In the genomic region with DNA sequence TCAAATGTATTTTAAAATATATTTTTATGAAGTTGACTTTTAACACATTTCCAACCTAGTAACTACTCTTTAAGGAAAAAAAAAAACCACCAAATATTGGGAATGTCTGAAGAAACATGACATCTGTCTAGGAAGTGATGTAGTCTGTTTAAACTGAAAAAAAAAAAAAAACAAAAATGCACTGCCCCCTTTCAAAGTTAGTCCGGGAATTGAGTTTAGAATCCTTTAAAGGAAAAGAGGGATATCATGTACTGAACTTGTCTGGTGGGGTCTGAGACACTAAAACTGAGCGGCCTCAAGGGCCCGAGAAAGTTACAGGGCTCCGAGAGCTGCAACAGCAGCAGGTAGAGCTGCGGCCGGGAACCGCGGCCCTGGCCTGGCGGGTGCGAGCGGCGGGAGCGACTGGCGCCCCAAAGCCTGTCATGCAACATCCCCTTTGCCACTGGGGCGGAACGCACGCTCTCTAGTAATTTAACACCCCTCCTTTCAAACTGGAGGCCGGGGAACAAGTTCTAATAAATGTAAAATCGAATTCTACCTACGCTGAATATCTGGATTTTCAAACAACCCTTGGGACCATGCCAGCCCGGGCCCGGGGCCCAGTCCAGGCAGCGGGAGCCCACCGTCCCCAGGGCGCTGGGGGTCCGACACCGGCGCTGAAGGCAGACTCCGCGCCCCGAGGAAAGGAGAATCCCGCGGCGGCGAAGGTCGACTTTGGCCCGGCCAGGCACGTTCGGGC, we compare ENCODE assay signal across 1 cellular context.
TF ChIP-seq lines count a peak whose summit lies in the region.

No MANE protein-coding gene starts in this region.

TF ChIP-seq in HepG2, 621 proteins besides CTCF, POLR2A, EP300 and RAD21 (continued from another document):
- TF ChIP-seq, protein P1, sequence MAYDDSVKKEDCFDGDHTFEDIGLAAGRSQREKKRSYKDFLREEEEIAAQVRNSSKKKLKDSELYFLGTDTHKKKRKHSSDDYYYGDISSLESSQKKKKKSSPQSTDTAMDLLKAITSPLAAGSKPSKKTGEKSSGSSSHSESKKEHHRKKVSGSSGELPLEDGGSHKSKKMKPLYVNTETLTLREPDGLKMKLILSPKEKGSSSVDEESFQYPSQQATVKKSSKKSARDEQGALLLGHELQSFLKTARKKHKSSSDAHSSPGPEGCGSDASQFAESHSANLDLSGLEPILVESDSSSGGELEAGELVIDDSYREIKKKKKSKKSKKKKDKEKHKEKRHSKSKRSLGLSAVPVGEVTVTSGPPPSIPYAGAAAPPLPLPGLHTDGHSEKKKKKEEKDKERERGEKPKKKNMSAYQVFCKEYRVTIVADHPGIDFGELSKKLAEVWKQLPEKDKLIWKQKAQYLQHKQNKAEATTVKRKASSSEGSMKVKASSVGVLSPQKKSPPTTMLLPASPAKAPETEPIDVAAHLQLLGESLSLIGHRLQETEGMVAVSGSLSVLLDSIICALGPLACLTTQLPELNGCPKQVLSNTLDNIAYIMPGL (CRISPR knock-in tag; IDR thresholded peaks at IDR 0.05; ENCODE audit: borderline replicate concordance in 1 of 2, low read depth in 1 of 2), result peak in 1 of 2 experiments; percentile 49; a peak in 1 of 4 replicates
- TF ChIP-seq HINFP (CRISPR knock-in tag; IDR thresholded peaks at IDR 0.05; ENCODE audit: low read depth) (no peak), PTBP1 (IDR thresholded peaks at IDR 0.05; ENCODE audit: low read depth, low read length, poor library complexity, severe bottlenecking) (no peak), NR2F1 (CRISPR knock-in tag; IDR thresholded peaks at IDR 0.05) (no peak), ZNF543 (CRISPR knock-in tag; IDR thresholded peaks at IDR 0.05) (peak; percentile 55), KMT2B (CRISPR knock-in tag; IDR thresholded peaks at IDR 0.05) (0 out of 2 replicates have a peak, but pooled peaks have one; percentile 30), ZNF564 (CRISPR knock-in tag; IDR thresholded peaks at IDR 0.05) (0 out of 2 replicates have a peak, but pooled peaks have one; percentile 1), MBNL3 (CRISPR knock-in tag; conservative IDR thresholded peaks at IDR 0.05) (no peak), CREB3 (CRISPR knock-in tag; IDR thresholded peaks at IDR 0.05) (0 out of 2 replicates have a peak, but pooled peaks have one; percentile 60), MAFG (CRISPR knock-in tag; IDR thresholded peaks at IDR 0.05) (no peak), ZNF224 (CRISPR knock-in tag; IDR thresholded peaks at IDR 0.05) (no peak), PHF8 (CRISPR knock-in tag; IDR thresholded peaks at IDR 0.05) (peak; percentile 57), NR1H2 (CRISPR knock-in tag; IDR thresholded peaks at IDR 0.05; ENCODE audit: borderline replicate concordance, low read depth) (0 out of 2 replicates have a peak, but pooled peaks have one; percentile 14), TGIF2 (CRISPR knock-in tag; IDR thresholded peaks at IDR 0.05) (0 out of 2 replicates have a peak, but pooled peaks have one; percentile 9), NR2C2 (CRISPR knock-in tag; IDR thresholded peaks at IDR 0.05; ENCODE audit: borderline replicate concordance) (0 out of 2 replicates have a peak, but pooled peaks have one; percentile 21), MEIS1 (CRISPR knock-in tag; IDR thresholded peaks at IDR 0.05; ENCODE audit: borderline replicate concordance) (0 out of 2 replicates have a peak, but pooled peaks have one; percentile 36), ARID5B (CRISPR knock-in tag; IDR thresholded peaks at IDR 0.05) (peak; percentile 23; the same call in 1 of the 2 replicates), WIZ (CRISPR knock-in tag; IDR thresholded peaks at IDR 0.05) (0 out of 2 replicates have a peak, but pooled peaks have one; percentile 67), ZNF761 (CRISPR knock-in tag; conservative IDR thresholded peaks at IDR 0.05) (0 out of 2 replicates have a peak, but pooled peaks have one; percentile 17)
- TF ChIP-seq, protein P2, sequence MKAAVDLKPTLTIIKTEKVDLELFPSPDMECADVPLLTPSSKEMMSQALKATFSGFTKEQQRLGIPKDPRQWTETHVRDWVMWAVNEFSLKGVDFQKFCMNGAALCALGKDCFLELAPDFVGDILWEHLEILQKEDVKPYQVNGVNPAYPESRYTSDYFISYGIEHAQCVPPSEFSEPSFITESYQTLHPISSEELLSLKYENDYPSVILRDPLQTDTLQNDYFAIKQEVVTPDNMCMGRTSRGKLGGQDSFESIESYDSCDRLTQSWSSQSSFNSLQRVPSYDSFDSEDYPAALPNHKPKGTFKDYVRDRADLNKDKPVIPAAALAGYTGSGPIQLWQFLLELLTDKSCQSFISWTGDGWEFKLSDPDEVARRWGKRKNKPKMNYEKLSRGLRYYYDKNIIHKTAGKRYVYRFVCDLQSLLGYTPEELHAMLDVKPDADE (CRISPR knock-in tag; IDR thresholded peaks at IDR 0.05), result no peak
- TF ChIP-seq, protein P3, sequence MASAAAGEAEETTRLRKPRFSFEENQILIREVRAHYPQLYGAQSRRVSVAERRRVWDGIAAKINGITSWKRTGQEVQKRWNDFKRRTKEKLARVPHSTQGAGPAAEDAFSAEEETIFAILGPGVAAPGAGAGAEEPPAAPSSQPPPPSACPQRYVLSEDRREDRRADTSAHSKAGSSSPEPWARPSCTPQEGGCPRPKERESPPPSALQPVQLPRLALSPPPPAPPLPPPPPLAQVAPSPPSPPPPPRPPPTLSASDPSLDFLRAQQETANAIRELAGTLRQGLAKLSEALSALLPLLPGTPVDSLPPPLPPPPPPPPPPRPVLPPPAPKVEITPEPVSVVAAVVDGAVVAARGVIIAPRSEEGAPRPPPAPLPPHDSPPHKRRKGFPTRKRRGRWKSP (CRISPR knock-in tag; IDR thresholded peaks at IDR 0.05), result 0 out of 2 replicates have a peak, but pooled peaks have one; percentile 11
